ENCODE assay signal across 8 cellular contexts in genomic region chr2:241355983-241356870, GRCh38. TPM values are rescaled to one million over a fixed set of nuclear protein-coding genes. Genes with fewer than 3 reads are reported as not detected.
DNase-seq lines count a peak whose midpoint lies in the region; ATAC-seq and TF ChIP-seq lines count a peak whose summit lies in the region.

Gene FARP2, plus strand, starts transcription at chr2:241356285. Its CDS starts 16,823 bp downstream, at chr2:241373108.

- H2AFZ ChIP-seq in SK-N-SH (ENCODE audit: low read depth): peak within 1 kb of the TSS; percentile 37; the same call in 1 of the 2 replicates

- H3K27me3 ChIP-seq in SK-N-SH (ENCODE audit: insufficient read depth): no peaks in the 10 kb centered on the region

- peaks cover 49% of the 10 kb centered on the region for H3K79me2 ChIP-seq in SK-N-SH (ENCODE audit: insufficient read depth)

- peak; percentile 91 for DNase-seq in GM10248 (ENCODE audit: extremely low spot score)
- peak; percentile 97 for DNase-seq in NCI-H1092 (lab: John Stamatoyannopoulos, UW)
- peak; percentile 95 for DNase-seq in SK-N-SH
- DNase-seq in activated naive CD4-positive, alpha-beta T cell treated with anti-CD3 and anti-CD28 coated beads, Interleukin-2, amount 50 U/mL, for 16 hours: peak; percentile 98
- DNase-seq in germinal center (ENCODE audit: low spot score): peak; percentile 94
- peak; percentile 87 for DNase-seq in non-pigmented ciliary epithelial cell (ENCODE audit: low read depth)
- peak; percentile 85 to 100 (median 99) for DNase-seq in substantia nigra (lab: John Stamatoyannopoulos, UW)

- no peaks in the 10 kb centered on the region for H3K9me2 ChIP-seq in SK-N-SH

- 0% methylated on average over 26 of the region's 101 CpGs for WGBS in SK-N-SH (ENCODE audit: low lambda C conversion rate)

- peaks cover 40% of the 10 kb centered on the region for H3F3A ChIP-seq in SK-N-SH (replicated peaks; ENCODE audit: insufficient read depth)

- H3K4me3 ChIP-seq in SK-N-SH (ENCODE audit: low read depth in 2 of 2, low read length in 1 of 2): peak within 1 kb of the TSS; percentile 73 to 97

- CTCF ChIA-PET in GM10248 (lab: Yijun Ruan, JAX): no interaction called here
- CTCF ChIA-PET in SK-N-SH (lab: Yijun Ruan, JAX): no interaction called here

- no peaks in the 10 kb centered on the region for H3K9me3 ChIP-seq in SK-N-SH

- TF ChIP-seq CTCF in GM10248 (IDR thresholded peaks at IDR 0.05; ENCODE audit: control extremely low read depth, extremely low read depth, low read depth, missing control alignments): no peak
- TF ChIP-seq CTCF in SK-N-SH (IDR thresholded peaks at IDR 0.05): no peak

- peaks cover 38% of the 10 kb centered on the region for H4K20me1 ChIP-seq in SK-N-SH (ENCODE audit: insufficient read depth)

- peaks cover 0 to 13% of the 10 kb centered on the region in 2 experiments; a peak in 3 of 4 replicates for H3K4me1 ChIP-seq in SK-N-SH (ENCODE audit: control insufficient read depth in 1 of 2, insufficient read depth in 2 of 2, low read depth in 1 of 2, low read length in 1 of 2)

- ATAC-seq in HG02610 (IDR thresholded peaks at IDR 0.05; ENCODE audit: unreplicated experiment): peak; percentile 76

- peaks cover 23 to 39% of the 10 kb centered on the region in 2 experiments for H3K36me3 ChIP-seq in SK-N-SH (replicated peaks in 1 of 2; ENCODE audit: control insufficient read depth in 1 of 2, insufficient read depth in 2 of 2, low read length in 1 of 2)

- no peak for TF ChIP-seq EP300 in SK-N-SH (IDR thresholded peaks at IDR 0.05; ENCODE audit: borderline replicate concordance in 1 of 2, low read depth in 1 of 2, low read length in 1 of 2)

- TF ChIP-seq RAD21 in SK-N-SH (IDR thresholded peaks at IDR 0.05; ENCODE audit: low read length): no peak

- POLR2A ChIA-PET in GM10248 (lab: Yijun Ruan, JAX): no interaction called here
- POLR2A ChIA-PET in SK-N-SH (lab: Yijun Ruan, JAX): interaction anchor here (1.0 kb wide), 1 partner anchor 347 kb away, joined by 3 read pairs; no protein-coding TSS in a partner anchor

- H3K27ac ChIP-seq in SK-N-SH (ENCODE audit: low read depth in 2 of 2, low read length in 1 of 2) (peak within 1 kb of the TSS; percentile 59 to 72), substantia nigra (ENCODE audit: low read depth, low read length, poor library complexity, severe bottlenecking) (peak within 1 kb of the TSS; percentile 75)

- peak within 1 kb of the TSS; percentile 90 for H3K9ac ChIP-seq in SK-N-SH

- peak within 1 kb of the TSS; percentile 78 for H3K4me2 ChIP-seq in SK-N-SH

TF ChIP-seq in SK-N-SH, 30 proteins besides CTCF, POLR2A, EP300 and RAD21:
- peak; percentile 66 for TF ChIP-seq NRF1 (IDR thresholded peaks at IDR 0.05; ENCODE audit: low read depth, low read length)
- no peak for TF ChIP-seq EZH2phosphoT487 (IDR thresholded peaks at IDR 0.05; ENCODE audit: borderline replicate concordance, low read depth)
- TF ChIP-seq PBX3 (IDR thresholded peaks at IDR 0.05): peak; percentile 50
- TF ChIP-seq TAF1 (IDR thresholded peaks at IDR 0.05; ENCODE audit: borderline replicate concordance, low read depth, low read length): peak; percentile 89
- TF ChIP-seq RCOR1 (IDR thresholded peaks at IDR 0.05; ENCODE audit: low read length): no peak
- no peak for TF ChIP-seq USF1 (IDR thresholded peaks at IDR 0.05; ENCODE audit: borderline replicate concordance, low read depth)
- peak; percentile 80 for TF ChIP-seq POLR2AphosphoS5 (IDR thresholded peaks at IDR 0.05; ENCODE audit: low read depth, low read length)
- peak; percentile 54; the same call in 1 of the 2 replicates for TF ChIP-seq MAX (IDR thresholded peaks at IDR 0.05; ENCODE audit: low read depth)
- TF ChIP-seq RFX5 (IDR thresholded peaks at IDR 0.05; ENCODE audit: low read length): no peak
- TF ChIP-seq SIN3A (IDR thresholded peaks at IDR 0.05; ENCODE audit: borderline replicate concordance, low read depth, low read length): 0 out of 2 replicates have a peak, but pooled peaks have one; percentile 44
- no peak for TF ChIP-seq GABPA (IDR thresholded peaks at IDR 0.05; ENCODE audit: low read depth)
- TF ChIP-seq IRF3 (IDR thresholded peaks at IDR 0.05; ENCODE audit: low read depth, low read length): no peak
- peak; percentile 43; the same call in 1 of the 2 replicates for TF ChIP-seq MXI1 (IDR thresholded peaks at IDR 0.05; ENCODE audit: low read depth, low read length)

RNA-seq across cellular contexts. Expression of gene FARP2, which starts in this region (rescaled TPM):
- 11.5 and 13.9 TPM in 2 replicates for polyA plus RNA-seq in SK-N-SH (2012; rRNA removed)
- 11.9 and 13.0 TPM in 2 replicates for polyA plus RNA-seq in SK-N-SH (2012; cell fraction: cytosol; rRNA removed)
- polyA plus RNA-seq in SK-N-SH (2012; cell fraction: nucleus; rRNA removed): 34.1 and 68.4 TPM in 2 replicates

Comparison
In these comparisons a context has a peak if more than half of its experiments do, and no peak if none do; other contexts are left out.
1. Peak in every context shown above with its lines: DNase-seq, ATAC-seq, H3K4me3 ChIP-seq and H3K27ac ChIP-seq.